In genomic region chr1:117093091-117093534, GRCh38 we compare ENCODE assay signal across 8 cellular contexts. TPM values are rescaled to one million over a fixed set of nuclear protein-coding genes. Genes with fewer than 3 reads are reported as not detected.
DNase-seq lines count a peak whose midpoint lies in the region; ATAC-seq, FAIRE-seq and TF ChIP-seq lines count a peak whose summit lies in the region.

No MANE protein-coding gene starts in this region.

- ATAC-seq in activated T-cell treated with anti-CD3 and anti-CD28 coated beads, Interleukin-2, amount 50 U/mL, for 4 hours = peak; percentile 77 to 83
- ATAC-seq in K562 = peak; percentile 93

- in situ Hi-C loops in K562 (cut with MboI) = no loop called here

- CTCF ChIA-PET in K562 (lab: Yijun Ruan, JAX; ENCODE audit: low intra/inter-chr PET ratio) = interaction anchor here (1.2 kb wide), 1 partner anchor 26 kb away, joined by 5 read pairs; no protein-coding TSS in a partner anchor

- no peaks in the 10 kb centered on the region for H3K79me2 ChIP-seq in K562 (ENCODE audit: control insufficient read depth, insufficient read depth, low read length)

- H3K4me3 Mint-ChIP-seq in activated T-cell treated with anti-CD3 and anti-CD28 coated beads, Interleukin-2, amount 50 U/mL, for 4 hours = no peak overlapping the region

- H3K9ac ChIP-seq in K562 (ENCODE audit: insufficient read depth in 1 of 2, low read depth in 2 of 2, low read length in 2 of 2) = peak overlapping the region; percentile 39 to 61; a peak in 3 of 4 replicates

- no peak for TF ChIP-seq POLR2A in K562 (conservative IDR thresholded peaks at IDR 0.05)
- no peak for TF ChIP-seq POLR2A in tibial nerve (IDR thresholded peaks at IDR 0.05)
- no peak for TF ChIP-seq POLR2A in lower leg skin (IDR thresholded peaks at IDR 0.05)

- POLR2A ChIA-PET in K562 (lab: Yijun Ruan, JAX) = interaction anchor here (0.6 to 2.7 kb wide), 13 partner anchors 8 to 588 kb away, joined by 3 to 16 read pairs (median 5); partner anchors contain the start of gene TTF2

- H4K20me1 ChIP-seq in K562 (replicated peaks; ENCODE audit: control insufficient read depth, insufficient read depth, low read length) = no peaks in the 10 kb centered on the region

- H3K27me3 Mint-ChIP-seq in activated T-cell treated with anti-CD3 and anti-CD28 coated beads, Interleukin-2, amount 50 U/mL, for 4 hours (ENCODE audit: low read depth) = no peaks in the 10 kb centered on the region

- intact Hi-C loops in K562 (cut with micrococcal nuclease) = no loop called here
- intact Hi-C loops in lower leg skin (cut with DNase I; ENCODE audit: low total_unique reads) = no loop called here

- no peak overlapping the region for H3K4me3 ChIP-seq in K562
- no peak overlapping the region for H3K4me3 ChIP-seq in kidney epithelial cell (ENCODE audit: low read depth, low read length)
- H3K4me3 ChIP-seq in tibial nerve = no peak overlapping the region
- H3K4me3 ChIP-seq in lower leg skin (ENCODE audit: low read depth, poor library complexity, severe bottlenecking) = no peak overlapping the region

- H3K9me3 ChIP-seq in K562 (replicated peaks; ENCODE audit: control insufficient read depth, insufficient read depth, low read depth, low read length) (no peaks in the 10 kb centered on the region), tibial nerve (no peaks in the 10 kb centered on the region)

- H3K36me3 ChIP-seq in K562 (ENCODE audit: control insufficient read depth, insufficient read depth, low read length) = peaks cover 92% of the 10 kb centered on the region
- H3K36me3 ChIP-seq in kidney epithelial cell (ENCODE audit: control insufficient read depth, insufficient read depth, low read length) = peaks cover 2% of the 10 kb centered on the region
- peaks cover 0 to 42% (median 0%) of the 10 kb centered on the region in 3 donors for H3K36me3 ChIP-seq in tibial nerve

- FAIRE-seq in K562 (lab: Jason Lieb, UNC) = peak; percentile 95

- WGBS in K562 (ENCODE audit: insufficient coverage, low coverage, missing lambda C conversion rate) = 38% methylated on average over 7 of the region's 7 CpGs
- 44 to 54% methylated on average over 7 of the region's 7 CpGs for WGBS in tibial nerve, 2 donors
- WGBS in lower leg skin, 2 donors = 50 to 53% methylated on average over 7 of the region's 7 CpGs

- DNase-seq in activated T-cell treated with anti-CD3 and anti-CD28 coated beads, Interleukin-2, amount 50 U/mL, for 4 hours = no peak
- no peak for DNase-seq in activated T-cell treated with anti-CD3 and anti-CD28 coated beads, Interleukin-2, amount 50 U/mL, for 1 hour
- DNase-seq in K562 (ENCODE audit: extremely low read depth in 1 of 4, low spot score in 3 of 4) = peak in 3 of 4 experiments; percentile 35 to 83 (median 69)
- DNase-seq in kidney epithelial cell (ENCODE audit: low read depth) = peak; percentile 93
- peak in 1 of 2 donors; percentile 16 for DNase-seq in tibial nerve (ENCODE audit: low spot score in 2 of 2)
- DNase-seq in lower leg skin (ENCODE audit: low spot score in 2 of 2) = no peak
- no peak for DNase-seq in SKM-1 (lab: John Stamatoyannopoulos, UW; ENCODE audit: unreplicated experiment)
- DNase-seq in NCI-H2196 (lab: John Stamatoyannopoulos, UW; ENCODE audit: unreplicated experiment) = no peak

- TF ChIP-seq RAD21 in K562 (CRISPR knock-in tag; conservative IDR thresholded peaks at IDR 0.05 in 1 of 2, IDR thresholded peaks at IDR 0.05 in 1 of 2) = no peak

- no TSS peak for BruUV-seq in K562 (replicated peaks; lab: Mats Ljungman, UMichigan)

- peaks cover 13% of the 10 kb centered on the region for H3K4me1 Mint-ChIP-seq in activated T-cell treated with anti-CD3 and anti-CD28 coated beads, Interleukin-2, amount 50 U/mL, for 4 hours (ENCODE audit: low read depth)

- no peaks in the 10 kb centered on the region for H3K27me3 ChIP-seq in K562 (ENCODE audit: control insufficient read depth in 2 of 2, insufficient read depth in 2 of 2, low read length in 2 of 2)
- no peaks in the 10 kb centered on the region for H3K27me3 ChIP-seq in kidney epithelial cell (ENCODE audit: control insufficient read depth, insufficient read depth, low read length)
- no peaks in the 10 kb centered on the region for H3K27me3 ChIP-seq in tibial nerve

- H3K4me2 ChIP-seq in K562 (ENCODE audit: insufficient read depth, low read length) = peak overlapping the region; percentile 36; the same call in 1 of the 2 replicates

- H2AFZ ChIP-seq in K562 (ENCODE audit: low read depth, low read length) = peak overlapping the region; percentile 77

- TF ChIP-seq CTCF in K562 (IDR thresholded peaks at IDR 0.05 in 2 of 3, conservative IDR thresholded peaks at IDR 0.05 in 1 of 3; ENCODE audit: insufficient read depth in 2 of 3, low read depth in 1 of 3, low read length in 3 of 3) (no peak), kidney epithelial cell (IDR thresholded peaks at IDR 0.05; ENCODE audit: insufficient read depth, low read length, poor library complexity, severe bottlenecking) (no peak), tibial nerve (IDR thresholded peaks at IDR 0.05) (no peak), lower leg skin (IDR thresholded peaks at IDR 0.05) (no peak)

- no peaks in the 10 kb centered on the region for H3K9me1 ChIP-seq in K562 (ENCODE audit: control insufficient read depth, insufficient read depth, low read length)

- H3K27ac ChIP-seq in K562 (ENCODE audit: extremely low read depth, low read depth, low read length) (peak overlapping the region; percentile 83), tibial nerve (peak overlapping the region in 3 of 4 donors; percentile 10 to 78 (median 32))

- peaks cover 70% of the 10 kb centered on the region for H3K36me3 Mint-ChIP-seq in activated T-cell treated with anti-CD3 and anti-CD28 coated beads, Interleukin-2, amount 50 U/mL, for 4 hours (ENCODE audit: insufficient read depth)

- H3K4me1 ChIP-seq in K562 (replicated peaks in 1 of 2; ENCODE audit: control insufficient read depth in 2 of 2, insufficient read depth in 2 of 2, low read length in 2 of 2) (peaks cover 4 to 21% of the 10 kb centered on the region in 2 experiments; a peak in 4 of 5 replicates), tibial nerve (peaks cover 0 to 9% (median 2%) of the 10 kb centered on the region in 4 donors)

- TF ChIP-seq EP300 in K562 (IDR thresholded peaks at IDR 0.05; ENCODE audit: low read length) (peak; percentile 45; the same call in 1 of the 2 replicates), tibial nerve (IDR thresholded peaks at IDR 0.05) (no peak)

- H3K9me3 Mint-ChIP-seq in activated T-cell treated with anti-CD3 and anti-CD28 coated beads, Interleukin-2, amount 50 U/mL, for 4 hours = no peaks in the 10 kb centered on the region

TF ChIP-seq in K562, 482 proteins besides CTCF, POLR2A, EP300 and RAD21 (continues in another document):
- TF ChIP-seq LEF1 (IDR thresholded peaks at IDR 0.05) (peak; percentile 59; the same call in 1 of the 2 replicates), TEAD4 (IDR thresholded peaks at IDR 0.05; ENCODE audit: low read length) (peak; percentile 88), TEAD4 (CRISPR knock-in tag; IDR thresholded peaks at IDR 0.05; ENCODE audit: borderline replicate concordance) (peak; percentile 40; the same call in 1 of the 2 replicates), PYGO2 (tag; IDR thresholded peaks at IDR 0.05) (no peak)

RNA-seq across cellular contexts. Expression of gene TRIM45, which starts 28.4 kb away (rescaled TPM):
- under 1 TPM; 0.15 to 0.33 (median 0.21) TPM for total RNA-seq in activated T-cell treated with anti-CD3 and anti-CD28 coated beads, Interleukin-2, amount 50 U/mL, for 4 hours
- total RNA-seq in K562 (2011; cell fraction: chromatin; rRNA removed; ENCODE audit: low replicate concordance) = 7.6 and 8.0 TPM in 2 replicates
- 6.8 TPM in 2 replicates for total RNA-seq in K562 (2011; cell fraction: nucleolus; rRNA removed)
- 7.6 and 7.9 TPM in 2 replicates for total RNA-seq in K562 (2011; cell fraction: nucleoplasm; rRNA removed)
- total RNA-seq in K562 (2014; rRNA removed) (1.9 and 3.1 TPM in 2 replicates), K562 (2014; rRNA removed; fragmentation: Illumina TruSeq; extraction: Trizol) (2.5 and 3.5 TPM in 2 replicates), K562 (2015; rRNA removed; fragmentation: Illumina TruSeq; extraction: Trizol) (2.2 and 2.3 TPM in 2 replicates), K562 (2021) (3.6 and 5.3 TPM in 2 replicates), kidney epithelial cell (4.3 and 7.4 TPM in 2 replicates), tibial nerve (1 to 10 TPM; 3.3 to 6.9 (median 4.8) TPM), lower leg skin (1 to 10 TPM in 3 of 4 donors, under 1 TPM in 1; 0.84 to 3.9 (median 1.8) TPM)
- polyA plus RNA-seq in K562 (2011; rRNA removed) (5.5 and 6.2 TPM in 2 replicates), K562 (2014; fragmentation: Illumina TruSeq; extraction: Trizol) (3.8 and 4.1 TPM in 2 replicates), K562 (2014; fragmentation: Nextera tagmentation; extraction: Ambion mirVana) (1 to 10 TPM; 2.5 to 4.3 TPM), K562 (2014; rRNA removed) (4.1 and 5.1 TPM in 2 replicates)
- 3.9 and 5.6 TPM in 2 replicates for polyA plus RNA-seq in K562 (2011; cell fraction: cytosol; rRNA removed)
- 13.0 and 17.4 TPM in 2 replicates for polyA plus RNA-seq in K562 (2011; cell fraction: nucleus; rRNA removed)
- polyA plus RNA-seq in K562 (2012) = 2.8 and 3.7 TPM in 2 replicates
- 2.6 and 4.2 TPM in 2 replicates for polyA minus RNA-seq in K562 (2011; rRNA and poly(A)+ RNA removed)
- polyA minus RNA-seq in K562 (2011; cell fraction: cytosol; rRNA and poly(A)+ RNA removed) = 1.2 and 4.9 TPM in 2 replicates
- 2.7 and 3.1 TPM in 2 replicates for polyA minus RNA-seq in K562 (2011; cell fraction: nucleus; rRNA and poly(A)+ RNA removed)

RNA-seq across cellular contexts. Expression of gene TTF2, which starts 33.0 kb away (rescaled TPM):
- total RNA-seq in activated T-cell treated with anti-CD3 and anti-CD28 coated beads, Interleukin-2, amount 50 U/mL, for 4 hours = 10 to 100 TPM; 59.8 to 62.4 (median 60.7) TPM
- 122 and 267 TPM in 2 replicates for total RNA-seq in K562 (2011; cell fraction: chromatin; rRNA removed; ENCODE audit: low replicate concordance)
- total RNA-seq in K562 (2011; cell fraction: nucleolus; rRNA removed) = 62.4 and 74.7 TPM in 2 replicates
- 84.3 and 104 TPM in 2 replicates for total RNA-seq in K562 (2011; cell fraction: nucleoplasm; rRNA removed)
- total RNA-seq in K562 (2014; rRNA removed) (36.1 and 36.2 TPM in 2 replicates), K562 (2014; rRNA removed; fragmentation: Illumina TruSeq; extraction: Trizol) (61.5 and 69.2 TPM in 2 replicates), K562 (2015; rRNA removed; fragmentation: Illumina TruSeq; extraction: Trizol) (40.0 and 46.1 TPM in 2 replicates), K562 (2021) (62.5 and 63.3 TPM in 2 replicates), kidney epithelial cell (7.1 and 14.3 TPM in 2 replicates), tibial nerve (10 to 100 TPM; 12.9 to 37.5 (median 19.3) TPM), lower leg skin (10 to 100 TPM in 3 of 4 donors, 1 to 10 TPM in 1; 6.8 to 26.8 (median 20.6) TPM)
- polyA plus RNA-seq in K562 (2011; rRNA removed) (71.1 and 77.3 TPM in 2 replicates), K562 (2014; fragmentation: Illumina TruSeq; extraction: Trizol) (36.0 and 42.1 TPM in 2 replicates), K562 (2014; fragmentation: Nextera tagmentation; extraction: Ambion mirVana) (10 to 100 TPM in 1 of 2 experiments, 1 to 10 TPM in 1; 9.4 to 10.5 TPM), K562 (2014; rRNA removed) (36.6 and 41.3 TPM in 2 replicates)
- 24.3 and 30.5 TPM in 2 replicates for polyA plus RNA-seq in K562 (2011; cell fraction: cytosol; rRNA removed)
- polyA plus RNA-seq in K562 (2011; cell fraction: nucleus; rRNA removed) = 108 and 124 TPM in 2 replicates
- polyA plus RNA-seq in K562 (2012) = 32.8 and 42.0 TPM in 2 replicates
- polyA minus RNA-seq in K562 (2011; rRNA and poly(A)+ RNA removed) = 55.0 and 68.2 TPM in 2 replicates
- polyA minus RNA-seq in K562 (2011; cell fraction: cytosol; rRNA and poly(A)+ RNA removed) = 30.9 and 39.0 TPM in 2 replicates
- 48.9 and 88.3 TPM in 2 replicates for polyA minus RNA-seq in K562 (2011; cell fraction: nucleus; rRNA and poly(A)+ RNA removed)

Comparison
In these comparisons a context has a peak if more than half of its experiments do, and no peak if none do; other contexts are left out.
1. DNase-seq: peak in K562 (3 of 4) and kidney epithelial cell (single experiment); none in activated T-cell treated with anti-CD3 and anti-CD28 coated beads, Interleukin-2, amount 50 U/mL, for 4 hours (single experiment), activated T-cell treated with anti-CD3 and anti-CD28 coated beads, Interleukin-2, amount 50 U/mL, for 1 hour (single experiment), lower leg skin (0 of 2), SKM-1 (single experiment) and NCI-H2196 (single experiment).